ENCODE assay signal across 8 cellular contexts in the genomic region with DNA sequence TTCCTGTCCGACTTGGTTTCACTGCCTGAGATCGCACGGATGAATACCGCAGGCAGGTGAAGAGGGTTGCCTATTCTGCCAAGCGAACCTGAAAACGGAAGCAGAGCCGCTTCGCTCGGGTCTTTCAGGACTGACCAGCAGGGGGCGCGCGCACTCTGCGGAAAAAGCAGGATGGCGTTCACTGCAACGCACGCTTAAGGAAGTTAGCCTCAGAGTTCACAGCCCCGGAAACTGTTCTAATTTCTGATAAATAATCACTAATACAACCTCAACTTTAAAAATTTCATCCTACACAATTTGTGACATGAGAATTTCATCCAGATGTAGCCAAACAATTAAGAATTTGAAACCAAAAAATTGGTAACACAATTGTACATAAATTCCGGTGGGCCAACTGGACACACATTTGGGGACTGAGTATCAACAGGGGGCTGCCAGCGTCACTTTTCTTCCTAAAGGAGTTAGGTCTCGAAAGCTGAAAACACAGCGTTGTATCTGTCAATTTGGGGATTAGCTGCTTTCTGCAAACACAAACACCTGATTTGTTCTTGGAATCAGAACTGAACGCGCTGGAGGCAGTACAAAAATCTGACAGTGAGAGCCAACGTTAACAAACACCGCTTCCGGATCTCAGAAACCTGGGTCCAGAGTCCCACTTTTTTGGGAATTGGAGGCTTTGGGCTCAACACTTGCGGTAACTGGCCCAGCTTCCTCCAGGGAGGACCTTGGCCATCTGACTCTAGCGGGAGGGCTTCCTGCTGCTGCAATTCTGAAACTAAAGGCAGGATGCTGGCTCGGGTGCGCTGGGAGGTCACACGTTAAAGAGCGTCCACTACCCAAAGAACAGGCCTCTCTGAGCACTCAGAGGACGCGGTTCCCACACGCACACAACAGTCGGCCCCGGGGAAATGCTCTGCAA.
DNase-seq lines count a peak whose midpoint lies in the region; ATAC-seq and TF ChIP-seq lines count a peak whose summit lies in the region.

No MANE protein-coding gene starts in this region.

- H3K4me3 ChIP-seq in LNCaP clone FGC (ENCODE audit: low read depth, low read length) (peak overlapping the region; percentile 27), SK-N-MC (peak overlapping the region; percentile 32; the same call in 1 of the 2 replicates), parathyroid adenoma (ENCODE audit: low read depth, low read length) (no peak overlapping the region), tibial artery (peak overlapping the region; percentile 96 to 97)

- peak overlapping the region; percentile 35 for H2AFZ ChIP-seq in parathyroid adenoma

- intact Hi-C loops in tibial artery (cut with DNase I; ENCODE audit: low total_unique reads), result loop anchor here (5.0 to 10.0 kb wide), 4 partner anchors 190 to 615 kb away; partner anchors contain the start of gene ECI2

- H3K4me2 ChIP-seq in parathyroid adenoma (ENCODE audit: low read length), result peak overlapping the region; percentile 42

- H3K4me1 ChIP-seq in parathyroid adenoma (no peaks in the 10 kb centered on the region), tibial artery (peaks cover 6 to 99% (median 90%) of the 10 kb centered on the region in 4 donors)

- no peak overlapping the region for H3K9ac ChIP-seq in SK-N-MC (ENCODE audit: insufficient read length)
- no peak overlapping the region for H3K9ac ChIP-seq in parathyroid adenoma

- peak; percentile 66 for DNase-seq in DMS114 treated with DMSO at 0.1 percent for 48 hours (lab: John Stamatoyannopoulos, UW; ENCODE audit: unreplicated experiment)
- DNase-seq in LNCaP clone FGC (ENCODE audit: low read depth), result peak; percentile 61
- no peak for DNase-seq in SK-N-MC (ENCODE audit: low read depth, low spot score)
- peak; percentile 91 for DNase-seq in activated naive CD4-positive, alpha-beta T cell treated with Interleukin-2 at 50 U/mL for 16 hours
- peak; percentile 76 for DNase-seq in globus pallidus (ENCODE audit: low spot score)
- DNase-seq in tibial artery, result peak; percentile 80 to 92

- ATAC-seq in GM21529 (IDR thresholded peaks at IDR 0.05; ENCODE audit: unreplicated experiment), result peak; percentile 55

- no peaks in the 10 kb centered on the region for H3K27me3 ChIP-seq in parathyroid adenoma (ENCODE audit: control insufficient read depth, insufficient read depth, low read length)
- no peaks in the 10 kb centered on the region for H3K27me3 ChIP-seq in tibial artery

- H3K79me2 ChIP-seq in parathyroid adenoma, result peaks cover 21% of the 10 kb centered on the region

- H3K9me3 ChIP-seq in SK-N-MC (ENCODE audit: low read depth, low read length), result no peaks in the 10 kb centered on the region
- no peaks in the 10 kb centered on the region for H3K9me3 ChIP-seq in parathyroid adenoma (ENCODE audit: control insufficient read depth, low read length)
- no peaks in the 10 kb centered on the region for H3K9me3 ChIP-seq in tibial artery

- H3K27ac ChIP-seq in SK-N-MC (no peak overlapping the region), parathyroid adenoma (peak overlapping the region; percentile 68), tibial artery (peak overlapping the region; percentile 99)

- TF ChIP-seq CTCF in LNCaP clone FGC (IDR thresholded peaks at IDR 0.05; ENCODE audit: control insufficient read depth, extremely low read depth, insufficient read depth) (peak; percentile 87), parathyroid adenoma (IDR thresholded peaks at IDR 0.05) (peak; percentile 91), tibial artery (IDR thresholded peaks at IDR 0.05) (peak; percentile 89 to 96)

- no peaks in the 10 kb centered on the region for H3K36me3 ChIP-seq in SK-N-MC (ENCODE audit: insufficient read depth, low read length)
- no peaks in the 10 kb centered on the region for H3K36me3 ChIP-seq in parathyroid adenoma (ENCODE audit: control insufficient read depth, insufficient read depth, low read length)
- H3K36me3 ChIP-seq in tibial artery, result peaks cover 6 to 22% (median 18%) of the 10 kb centered on the region in 3 donors
